In the genomic region with DNA sequence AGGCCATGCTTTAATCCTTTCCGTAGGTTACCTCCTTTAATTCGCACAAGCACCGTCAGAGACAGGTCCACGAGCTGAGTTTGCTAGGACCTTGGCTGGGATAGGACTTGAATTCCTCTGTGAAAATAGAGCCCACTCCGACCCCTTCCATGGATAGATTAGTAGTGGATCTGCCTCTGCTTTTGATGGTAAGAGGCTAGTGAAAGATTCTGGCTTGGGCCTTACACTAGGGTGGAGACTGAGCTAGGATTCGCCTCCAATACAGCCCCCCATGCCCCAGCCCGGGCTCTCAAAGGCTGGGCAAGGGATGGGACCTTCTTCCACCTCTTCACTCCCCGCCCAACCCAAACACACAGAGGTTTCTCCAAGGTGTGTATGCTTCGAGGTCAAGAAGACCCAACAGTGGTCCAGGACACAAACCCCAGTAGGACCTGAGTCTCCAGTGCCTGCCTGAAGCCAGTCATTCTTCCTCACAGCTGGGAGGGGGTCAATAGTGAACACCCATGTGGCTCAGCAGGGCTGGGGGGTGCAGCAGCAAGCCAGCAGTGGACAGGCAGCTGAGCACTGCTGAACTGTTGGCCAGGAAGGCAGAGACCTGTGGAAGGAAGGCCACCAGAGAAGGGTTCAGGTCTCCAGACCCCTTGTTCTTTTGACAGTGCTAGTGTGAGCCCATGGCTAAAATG, we compare ENCODE assay signal across 22 cellular contexts.
DNase-seq lines count a peak whose midpoint lies in the region; ATAC-seq and TF ChIP-seq lines count a peak whose summit lies in the region.
"Had no signal": no experiment of that assay in that cellular context is flagged by ENCODE, and none has a peak within 500 bp of the region (broad histone marks: within the 10 kb centered on the region; RNA-seq: fewer than 3 reads in every experiment).

No MANE protein-coding gene starts in this region.

- peaks cover 30% of the 10 kb centered on the region for H3K4me1 ChIP-seq in DND-41 (ENCODE audit: insufficient read depth, low read length)
- no peaks in the 10 kb centered on the region for H3K4me1 ChIP-seq in lung (ENCODE audit: control insufficient read depth in 2 of 2, insufficient read depth in 2 of 2, low read length in 2 of 2)
- peaks cover 11 to 24% of the 10 kb centered on the region in 2 donors for H3K4me1 ChIP-seq in neuronal stem cell (ENCODE audit: control insufficient read depth in 2 of 2, insufficient read depth in 1 of 2, low read depth in 1 of 2, low read length in 2 of 2)
- no peaks in the 10 kb centered on the region for H3K4me1 ChIP-seq in CD8-positive, alpha-beta T cell (ENCODE audit: insufficient read depth, low read length)
- H3K4me1 ChIP-seq: BLaER1 had no signal

- peaks cover 3% of the 10 kb centered on the region for H3K36me3 Mint-ChIP-seq in chondrocyte (ENCODE audit: low read depth)
- no peaks in the 10 kb centered on the region for H3K36me3 Mint-ChIP-seq in CD8-positive, alpha-beta T cell
- H3K36me3 Mint-ChIP-seq: CD4-positive, CD25-positive, alpha-beta regulatory T cell; IgD-negative memory B cell had no signal

- H3K4ac ChIP-seq in neuronal stem cell (ENCODE audit: low read length), result no peak overlapping the region

- H3K23ac ChIP-seq in neuronal stem cell (ENCODE audit: low read depth, low read length, poor library complexity), result no peak overlapping the region

- H2BK12ac ChIP-seq in neuronal stem cell (ENCODE audit: low read length), result no peak overlapping the region

- TF ChIP-seq CTCF in DND-41 (IDR thresholded peaks at IDR 0.05; ENCODE audit: borderline replicate concordance, extremely low read depth, low read length, poor library complexity, severe bottlenecking) (no peak), chondrocyte (IDR thresholded peaks at IDR 0.05) (no peak), lung (IDR thresholded peaks at IDR 0.05; ENCODE audit: control extremely low read depth, extremely low read depth) (no peak)
- no peak for TF ChIP-seq CTCF in CD8-positive, alpha-beta T cell (IDR thresholded peaks at IDR 0.05)

- no peak overlapping the region for H2BK5ac ChIP-seq in neuronal stem cell (ENCODE audit: low read length)

- H2AK5ac ChIP-seq in neuronal stem cell (ENCODE audit: low read depth, low read length), result no peak overlapping the region

- no peaks in the 10 kb centered on the region for H3K27me3 ChIP-seq in DND-41 (ENCODE audit: insufficient read depth, low read length, poor library complexity)
- H3K27me3 ChIP-seq in lung (ENCODE audit: control insufficient read depth, insufficient read depth), result no peaks in the 10 kb centered on the region
- no peaks in the 10 kb centered on the region for H3K27me3 ChIP-seq in neuronal stem cell (ENCODE audit: control insufficient read depth in 3 of 3, insufficient read depth in 3 of 3, low read depth in 1 of 3, low read length in 3 of 3)
- no peaks in the 10 kb centered on the region for H3K27me3 ChIP-seq in CD8-positive, alpha-beta T cell (ENCODE audit: insufficient read depth, low read length)
- H3K27me3 ChIP-seq: BLaER1 had no signal

- H4K91ac ChIP-seq in neuronal stem cell (ENCODE audit: low read depth, low read length, poor library complexity), result no peak overlapping the region

- WGBS in lung, 2 donors, result 91 to 92% methylated on average over 9 of the region's 9 CpGs
- no CpG with 5 or more reads among the region's 9 CpGs for WGBS in neuronal stem cell (ENCODE audit: extremely low coverage in 2 of 2, insufficient read length in 2 of 2, insufficient replicate concordance in 1 of 2), 2 donors

- H2BK15ac ChIP-seq in neuronal stem cell (ENCODE audit: low read length), result no peak overlapping the region

- peak overlapping the region; percentile 36; the same call in 1 of the 2 replicates for H3K27ac ChIP-seq in DND-41 (ENCODE audit: low read length)
- no peak overlapping the region for H3K27ac ChIP-seq in lung (ENCODE audit: low read depth in 1 of 2, low read length in 1 of 2)
- no peak overlapping the region for H3K27ac ChIP-seq in neuronal stem cell (replicated peaks; ENCODE audit: low read length)
- no peak overlapping the region for H3K27ac ChIP-seq in CD8-positive, alpha-beta T cell (ENCODE audit: low read depth, low read length)
- H3K27ac ChIP-seq: BLaER1, KMS-11, PC-9, RWPE1 had no signal

- peak overlapping the region; percentile 72 for H3K18ac ChIP-seq in neuronal stem cell (ENCODE audit: low read length)

- ATAC-seq in DND-41 (ENCODE audit: insufficient read depth, low read depth), result no peak
- no peak for ATAC-seq in lung (ENCODE audit: insufficient read depth, low FRiP score)
- no peak for ATAC-seq in CD8-positive, alpha-beta T cell

- H3K4me2 ChIP-seq in DND-41 (ENCODE audit: insufficient read depth, low read length) (no peak overlapping the region), neuronal stem cell (ENCODE audit: insufficient read depth, low read length, poor library complexity, severe bottlenecking) (no peak overlapping the region)
- H3K4me2 ChIP-seq: BLaER1, KMS-11, PC-9 had no signal

- no peak overlapping the region for H3K4me3 Mint-ChIP-seq in chondrocyte (ENCODE audit: unreplicated experiment)
- no peak overlapping the region for H3K4me3 Mint-ChIP-seq in CD8-positive, alpha-beta T cell
- H3K4me3 Mint-ChIP-seq: CD4-positive, CD25-positive, alpha-beta regulatory T cell; IgD-negative memory B cell had no signal

- POLR2A ChIA-PET in CD8-positive, alpha-beta T cell (lab: Charles Lee), result no interaction called here

- H3K9ac ChIP-seq in DND-41 (ENCODE audit: low read depth, low read length) (no peak overlapping the region), neuronal stem cell (ENCODE audit: low read depth, low read length, poor library complexity) (no peak overlapping the region)
- H3K9ac ChIP-seq: BLaER1, KMS-11 had no signal

- no peak overlapping the region for H2AFZ ChIP-seq in DND-41 (ENCODE audit: low read depth, low read length)
- no peak overlapping the region for H2AFZ ChIP-seq in neuronal stem cell (ENCODE audit: low read length)
- H2AFZ ChIP-seq: PC-9 had no signal

- 0 out of 2 replicates have a peak, but pooled peaks cover 4% of the 10 kb centered on the region for H3K36me3 ChIP-seq in DND-41 (ENCODE audit: insufficient read depth, low read length)
- no peaks in the 10 kb centered on the region for H3K36me3 ChIP-seq in lung (ENCODE audit: control insufficient read depth in 2 of 2, insufficient read depth in 2 of 2, low read length in 2 of 2)
- H3K36me3 ChIP-seq in neuronal stem cell (replicated peaks in 1 of 2; ENCODE audit: control insufficient read depth in 2 of 2, insufficient read depth in 2 of 2, low read length in 2 of 2), result peaks cover 0 to 69% of the 10 kb centered on the region in 2 donors
- no peaks in the 10 kb centered on the region for H3K36me3 ChIP-seq in CD8-positive, alpha-beta T cell (ENCODE audit: insufficient read depth, low read length)
- H3K36me3 ChIP-seq: BLaER1 had no signal

- no peaks in the 10 kb centered on the region; the same call in 1 of the 2 replicates for H4K20me1 ChIP-seq in DND-41 (ENCODE audit: insufficient read depth, low read length)
- H4K20me1 ChIP-seq: BLaER1 had no signal

- CTCF ChIA-PET in CD8-positive, alpha-beta T cell (lab: Charles Lee), result interaction anchor here (1.6 kb wide), 1 partner anchor 11 kb away, joined by 4 read pairs; no protein-coding TSS in a partner anchor

- peak overlapping the region; percentile 91 for H3K14ac ChIP-seq in neuronal stem cell (ENCODE audit: low read length)

- H3K9me3 Mint-ChIP-seq in chondrocyte (ENCODE audit: low read depth), result peaks cover 5% of the 10 kb centered on the region
- no peaks in the 10 kb centered on the region for H3K9me3 Mint-ChIP-seq in CD8-positive, alpha-beta T cell

- peaks cover 2% of the 10 kb centered on the region for H3K79me1 ChIP-seq in neuronal stem cell (ENCODE audit: low read depth, low read length)

- H3K4me1 Mint-ChIP-seq in chondrocyte (ENCODE audit: low read depth), result peaks cover 5% of the 10 kb centered on the region
- H3K4me1 Mint-ChIP-seq in CD8-positive, alpha-beta T cell (ENCODE audit: low read depth), result no peaks in the 10 kb centered on the region
- H3K4me1 Mint-ChIP-seq: CD4-positive, CD25-positive, alpha-beta regulatory T cell; IgD-negative memory B cell had no signal

- intact Hi-C loops in CD8-positive, alpha-beta T cell (cut with DNase I, micrococcal nuclease), result no loop called here

- H3K27ac Mint-ChIP-seq in chondrocyte (ENCODE audit: unreplicated experiment), result no peak overlapping the region
- no peak overlapping the region for H3K27ac Mint-ChIP-seq in CD8-positive, alpha-beta T cell
- H3K27ac Mint-ChIP-seq: IgD-negative memory B cell had no signal

- H3K9me3 ChIP-seq in DND-41 (ENCODE audit: insufficient read depth, low read length, severe bottlenecking) (no peaks in the 10 kb centered on the region), lung (ENCODE audit: control insufficient read depth in 2 of 2, insufficient read depth in 1 of 2, low read length in 1 of 2) (peaks cover 0 to 2% of the 10 kb centered on the region in 2 donors), neuronal stem cell (replicated peaks in 1 of 2; ENCODE audit: control insufficient read depth in 2 of 2, insufficient read depth in 1 of 2, low read depth in 1 of 2, low read length in 2 of 2) (peaks cover 0 to 50% of the 10 kb centered on the region in 2 donors)
- no peaks in the 10 kb centered on the region for H3K9me3 ChIP-seq in CD8-positive, alpha-beta T cell (ENCODE audit: low read length)
- H3K9me3 ChIP-seq: BLaER1 had no signal

- H3K4me3 ChIP-seq in DND-41 (ENCODE audit: low read depth in 1 of 2, low read length in 2 of 2), result no peak overlapping the region
- no peak overlapping the region for H3K4me3 ChIP-seq in lung
- H3K4me3 ChIP-seq in neuronal stem cell (ENCODE audit: low read length in 2 of 2), result no peak overlapping the region
- no peak overlapping the region for H3K4me3 ChIP-seq in CD8-positive, alpha-beta T cell (ENCODE audit: low read depth, low read length)
- H3K4me3 ChIP-seq: BLaER1, PC-9 had no signal

- H3K79me2 ChIP-seq in DND-41 (ENCODE audit: insufficient read depth, low read length), result peaks cover 16% of the 10 kb centered on the region

- H4K8ac ChIP-seq in neuronal stem cell (ENCODE audit: low read depth, low read length), result no peak overlapping the region

- DNase-seq in DND-41, result no peak
- DNase-seq in chondrocyte (ENCODE audit: low spot score), result peak; percentile 58
- DNase-seq in lung (ENCODE audit: low spot score), result peak; percentile 22
- no peak for DNase-seq in neuronal stem cell (ENCODE audit: low spot score)
- DNase-seq in activated T-cell treated with anti-CD3 and anti-CD28 coated beads, Interleukin-2, amount 50 U/mL, for 1 hour, result no peak
- no peak for DNase-seq in CD8-positive, alpha-beta T cell
- no peak for DNase-seq in DMS53 treated with DMSO at 0.1 percent for 48 hours (lab: John Stamatoyannopoulos, UW; ENCODE audit: unreplicated experiment)
- DNase-seq in occipital lobe (lab: John Stamatoyannopoulos, UW), result no peak
- DNase-seq: CD4-positive, CD25-positive, alpha-beta regulatory T cell; GOT3; HCEC 1CT; NCI-H1048; NCI-H1417; NCI-H2029 treated with DMSO at 0.1 percent for 48 hours; NCI-H2227 treated with DMSO at 0.1 percent for 48 hours; NCI-H526 treated with DMSO at 0.1 percent for 48 hours; PC-9; SHP77 treated with DMSO at 0.1 percent for 48 hours had no signal

- H3K27me3 Mint-ChIP-seq in chondrocyte (ENCODE audit: low read depth), result no peaks in the 10 kb centered on the region
- peaks cover 20% of the 10 kb centered on the region for H3K27me3 Mint-ChIP-seq in CD8-positive, alpha-beta T cell (ENCODE audit: low read depth)

- H2BK120ac ChIP-seq in neuronal stem cell (ENCODE audit: low read depth, low read length), result no peak overlapping the region

Comparison
In these comparisons a context has a peak if more than half of its experiments do, and no peak if none do; other contexts are left out.
1. DNase-seq: peak in chondrocyte (single experiment) and lung (single experiment); none in DND-41 (single experiment), neuronal stem cell (single experiment), activated T-cell treated with anti-CD3 and anti-CD28 coated beads, Interleukin-2, amount 50 U/mL, for 1 hour (single experiment), CD8-positive, alpha-beta T cell (0 of 7), DMS53 treated with DMSO at 0.1 percent for 48 hours (single experiment) and occipital lobe (single experiment).